Comparison of ENCODE assay signal across 8 cellular contexts in genomic region chr16:87570938-87571867, GRCh38. TPM values are rescaled to one million over a fixed set of nuclear protein-coding genes. Genes with fewer than 3 reads are reported as not detected.
DNase-seq lines count a peak whose midpoint lies in the region; ATAC-seq and TF ChIP-seq lines count a peak whose summit lies in the region.

No MANE protein-coding gene starts in this region.

- DNase-seq in AG09319 (ENCODE audit: extremely low read depth, low read depth) (no peak), H7 (peak; percentile 94), WERI-Rb-1 (peak; percentile 72), right atrium auricular region (ENCODE audit: low spot score) (peak; percentile 83), SW 1271 (lab: John Stamatoyannopoulos, UW) (no peak)
- DNase-seq in stimulated activated naive CD8-positive, alpha-beta T cell treated with anti-CD3 and anti-CD28 coated beads, Interleukin-15, amount 100 ng/mL, for 72 hours = peak in 1 of 2 donors; percentile 29
- no peak for DNase-seq in T-helper 2 cell treated with Interferon-gamma antibody and Interleukin-4, amounts not matched to agents 5 μg/mL and 100 μg/mL, for 36 hours (ENCODE audit: low spot score)
- no peak for DNase-seq in CD8-positive, alpha-beta memory T cell

- CTCF ChIA-PET in CD8-positive, alpha-beta memory T cell (lab: Charles Lee) = interaction anchor here (0.9 to 2.2 kb wide), 4 partner anchors 9 to 65 kb away, joined by 3 to 7 read pairs (median 4); no protein-coding TSS in a partner anchor

- TF ChIP-seq CTCF in AG09319 (IDR thresholded peaks at IDR 0.05; ENCODE audit: low read depth, low read length) (peak; percentile 65), WERI-Rb-1 (IDR thresholded peaks at IDR 0.05; ENCODE audit: low read depth, low read length) (peak; percentile 53), right atrium auricular region (IDR thresholded peaks at IDR 0.05) (peak in 1 of 2 donors; percentile 59)

- H3K36me3 ChIP-seq in H7 (replicated peaks; ENCODE audit: control insufficient read depth, insufficient read depth, low read length) = no peaks in the 10 kb centered on the region
- no peaks in the 10 kb centered on the region for H3K36me3 ChIP-seq in WERI-Rb-1
- H3K36me3 ChIP-seq in right atrium auricular region = no peaks in the 10 kb centered on the region
- no peaks in the 10 kb centered on the region for H3K36me3 ChIP-seq in CD8-positive, alpha-beta memory T cell (ENCODE audit: insufficient read depth, low read length)

- H3K9me3 Mint-ChIP-seq in stimulated activated naive CD8-positive, alpha-beta T cell treated with anti-CD3 and anti-CD28 coated beads, Interleukin-15, amount 100 ng/mL, for 72 hours = no peaks in the 10 kb centered on the region
- no peaks in the 10 kb centered on the region for H3K9me3 Mint-ChIP-seq in T-helper 2 cell treated with Interferon-gamma antibody and Interleukin-4, amounts not matched to agents 5 μg/mL and 100 μg/mL, for 36 hours
- peaks cover 0 to 2% (median 0%) of the 10 kb centered on the region in 5 donors for H3K9me3 Mint-ChIP-seq in CD8-positive, alpha-beta memory T cell

- H3K4me1 ChIP-seq in right atrium auricular region = peaks cover 0 to 19% of the 10 kb centered on the region in 2 donors
- H3K4me1 ChIP-seq in CD8-positive, alpha-beta memory T cell (ENCODE audit: insufficient read depth, low read length) = no peaks in the 10 kb centered on the region

- H3K27ac ChIP-seq in WERI-Rb-1 = peak overlapping the region; percentile 67
- H3K27ac ChIP-seq in right atrium auricular region = peak overlapping the region; percentile 23 to 58
- H3K27ac ChIP-seq in CD8-positive, alpha-beta memory T cell (ENCODE audit: low read depth, low read length) = no peak overlapping the region

- no peaks in the 10 kb centered on the region for H3K36me3 Mint-ChIP-seq in T-helper 2 cell treated with Interferon-gamma antibody and Interleukin-4, amounts not matched to agents 5 μg/mL and 100 μg/mL, for 36 hours (ENCODE audit: low read depth)
- H3K36me3 Mint-ChIP-seq in CD8-positive, alpha-beta memory T cell = no peaks in the 10 kb centered on the region

- H3K27ac Mint-ChIP-seq in stimulated activated naive CD8-positive, alpha-beta T cell treated with anti-CD3 and anti-CD28 coated beads, Interleukin-15, amount 100 ng/mL, for 72 hours = peak overlapping the region in 1 of 2 donors; percentile 78
- no peak overlapping the region for H3K27ac Mint-ChIP-seq in T-helper 2 cell treated with Interferon-gamma antibody and Interleukin-4, amounts not matched to agents 5 μg/mL and 100 μg/mL, for 36 hours
- H3K27ac Mint-ChIP-seq in CD8-positive, alpha-beta memory T cell = peak overlapping the region in 1 of 8 donors; percentile 44

- peaks cover 38% of the 10 kb centered on the region for H3K27me3 Mint-ChIP-seq in stimulated activated naive CD8-positive, alpha-beta T cell treated with anti-CD3 and anti-CD28 coated beads, Interleukin-15, amount 100 ng/mL, for 72 hours
- H3K27me3 Mint-ChIP-seq in T-helper 2 cell treated with Interferon-gamma antibody and Interleukin-4, amounts not matched to agents 5 μg/mL and 100 μg/mL, for 36 hours (ENCODE audit: low read depth) = no peaks in the 10 kb centered on the region
- H3K27me3 Mint-ChIP-seq in CD8-positive, alpha-beta memory T cell = peaks cover 7 to 21% of the 10 kb centered on the region in 2 donors

- ATAC-seq in stimulated activated naive CD8-positive, alpha-beta T cell treated with anti-CD3 and anti-CD28 coated beads, Interleukin-15, amount 100 ng/mL, for 72 hours = peak; percentile 39

- H3K4me3 ChIP-seq in H7 (ENCODE audit: insufficient read depth, low read depth, low read length) (no peak overlapping the region), WERI-Rb-1 (ENCODE audit: low read depth, low read length) (no peak overlapping the region), right atrium auricular region (no peak overlapping the region)
- H3K4me3 ChIP-seq in CD8-positive, alpha-beta memory T cell (ENCODE audit: low read length) = no peak overlapping the region

- H3K27me3 ChIP-seq in H7 (ENCODE audit: control insufficient read depth, insufficient read depth, low read length) (no peaks in the 10 kb centered on the region), WERI-Rb-1 (ENCODE audit: insufficient read depth, low read depth, severe bottlenecking) (no peaks in the 10 kb centered on the region), right atrium auricular region (no peaks in the 10 kb centered on the region)
- no peaks in the 10 kb centered on the region for H3K27me3 ChIP-seq in CD8-positive, alpha-beta memory T cell (ENCODE audit: insufficient read depth, low read length, poor library complexity, severe bottlenecking)

- no peaks in the 10 kb centered on the region for H3K9me3 ChIP-seq in WERI-Rb-1 (ENCODE audit: severe bottlenecking)
- no peaks in the 10 kb centered on the region for H3K9me3 ChIP-seq in right atrium auricular region
- no peaks in the 10 kb centered on the region for H3K9me3 ChIP-seq in CD8-positive, alpha-beta memory T cell (ENCODE audit: low read length)

- no peak overlapping the region for H3K4me3 Mint-ChIP-seq in stimulated activated naive CD8-positive, alpha-beta T cell treated with anti-CD3 and anti-CD28 coated beads, Interleukin-15, amount 100 ng/mL, for 72 hours
- no peak overlapping the region for H3K4me3 Mint-ChIP-seq in T-helper 2 cell treated with Interferon-gamma antibody and Interleukin-4, amounts not matched to agents 5 μg/mL and 100 μg/mL, for 36 hours
- H3K4me3 Mint-ChIP-seq in CD8-positive, alpha-beta memory T cell = no peak overlapping the region

- H3K4me1 Mint-ChIP-seq in stimulated activated naive CD8-positive, alpha-beta T cell treated with anti-CD3 and anti-CD28 coated beads, Interleukin-15, amount 100 ng/mL, for 72 hours = no peaks in the 10 kb centered on the region
- H3K4me1 Mint-ChIP-seq in T-helper 2 cell treated with Interferon-gamma antibody and Interleukin-4, amounts not matched to agents 5 μg/mL and 100 μg/mL, for 36 hours (ENCODE audit: low read depth) = no peaks in the 10 kb centered on the region
- no peaks in the 10 kb centered on the region for H3K4me1 Mint-ChIP-seq in CD8-positive, alpha-beta memory T cell

- POLR2A ChIA-PET in CD8-positive, alpha-beta memory T cell (lab: Charles Lee) = no interaction called here

RNA-seq across cellular contexts. Expression of gene JPH3, which starts 31.1 kb away (rescaled TPM):
- total RNA-seq in H7 (2014; rRNA removed; shearing (Covaris generic)) = 24.0 and 25.6 TPM in 2 replicates
- under 1 TPM; 0.08 to 0.11 TPM for total RNA-seq in right atrium auricular region
- total RNA-seq in CD8-positive, alpha-beta memory T cell = not detected
- polyA plus RNA-seq in CD8-positive, alpha-beta memory T cell = not detected

Comparison
In these comparisons a context has a peak if more than half of its experiments do, and no peak if none do; other contexts are left out.
1. DNase-seq: peak in H7 (single experiment), WERI-Rb-1 (single experiment) and right atrium auricular region (single experiment); none in AG09319 (single experiment), T-helper 2 cell treated with Interferon-gamma antibody and Interleukin-4, amounts not matched to agents 5 μg/mL and 100 μg/mL, for 36 hours (single experiment), CD8-positive, alpha-beta memory T cell (0 of 5) and SW 1271 (0 of 2).
2. RNA of gene JPH3, which starts 31.1 kb away (total RNA-seq): 24.0 to 25.6 TPM in H7; 0.08 to 0.11 TPM in right atrium auricular region and not detected in CD8-positive, alpha-beta memory T cell; every median in the first group is over 10 times any median in the second.